In the genomic region with DNA sequence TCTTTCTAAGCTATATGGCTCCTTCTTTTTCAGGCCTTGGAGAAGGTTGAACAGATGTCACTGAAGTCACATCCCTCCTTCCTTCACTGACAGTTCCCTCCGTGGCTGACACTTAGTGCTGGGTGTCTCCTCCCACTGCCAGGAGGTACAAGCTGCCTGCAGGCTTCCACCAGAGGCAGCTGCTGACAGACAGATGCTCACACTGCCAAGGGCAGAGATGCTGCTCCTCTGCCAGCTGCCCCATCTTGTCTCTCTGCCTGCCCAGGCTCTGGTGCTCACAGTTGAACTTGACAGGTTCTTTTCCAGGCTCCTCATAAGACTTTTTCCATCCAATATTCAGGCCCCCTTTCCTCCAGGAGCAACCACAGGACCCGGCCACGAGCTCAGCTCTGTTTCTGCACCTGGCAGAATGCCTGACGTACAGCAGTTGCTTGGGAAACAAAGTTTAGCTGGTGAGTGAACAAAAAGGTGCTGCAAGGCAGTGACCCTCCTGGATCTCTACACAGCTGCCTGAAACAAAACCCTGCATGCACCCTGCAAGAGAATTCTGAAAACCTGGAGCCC, we compare ENCODE assay signal across 1 cellular context.
TF ChIP-seq lines count a peak whose summit lies in the region.

No MANE protein-coding gene starts in this region.

TF ChIP-seq in HepG2, 621 proteins besides CTCF, POLR2A, EP300 and RAD21:
- TF ChIP-seq ZBED4 (CRISPR knock-in tag; IDR thresholded peaks at IDR 0.05; ENCODE audit: borderline replicate concordance) (no peak), RELA (CRISPR knock-in tag; IDR thresholded peaks at IDR 0.05) (no peak), AKAP8 (CRISPR knock-in tag; IDR thresholded peaks at IDR 0.05) (no peak), ZNF432 (CRISPR knock-in tag; IDR thresholded peaks at IDR 0.05; ENCODE audit: borderline replicate concordance) (no peak), SETDB1 (CRISPR knock-in tag; IDR thresholded peaks at IDR 0.05; ENCODE audit: borderline replicate concordance) (no peak), SMARCC2 (IDR thresholded peaks at IDR 0.05) (no peak)
- TF ChIP-seq, protein P1, sequence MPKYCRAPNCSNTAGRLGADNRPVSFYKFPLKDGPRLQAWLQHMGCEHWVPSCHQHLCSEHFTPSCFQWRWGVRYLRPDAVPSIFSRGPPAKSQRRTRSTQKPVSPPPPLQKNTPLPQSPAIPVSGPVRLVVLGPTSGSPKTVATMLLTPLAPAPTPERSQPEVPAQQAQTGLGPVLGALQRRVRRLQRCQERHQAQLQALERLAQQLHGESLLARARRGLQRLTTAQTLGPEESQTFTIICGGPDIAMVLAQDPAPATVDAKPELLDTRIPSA (CRISPR knock-in tag; IDR thresholded peaks at IDR 0.05; ENCODE audit: borderline replicate concordance): no peak
TF ChIP-seq in HepG2: peak in this region for 0.
